Comparison of ENCODE assay signal across 9 cellular contexts in the genomic region with DNA sequence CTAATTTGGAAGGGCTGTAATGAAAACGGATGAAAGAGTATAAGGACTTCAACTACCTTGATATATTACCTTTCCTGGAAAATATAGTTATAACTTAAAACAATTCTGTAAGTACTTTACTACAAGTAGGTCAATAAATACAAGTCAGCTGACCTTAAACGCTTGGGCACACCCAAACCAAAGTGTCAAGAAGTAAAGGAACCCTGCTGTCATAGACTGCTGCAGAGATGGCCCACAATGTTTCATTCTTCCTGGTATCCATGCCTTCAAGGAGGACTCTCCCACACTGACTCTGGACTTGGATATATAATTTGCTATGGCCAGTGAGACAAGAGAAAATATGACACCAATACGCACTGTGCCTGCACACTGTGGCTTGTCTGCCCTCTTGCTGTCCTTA.
"Had no signal": no experiment of that assay in that cellular context is flagged by ENCODE, and none has a peak within 500 bp of the region (broad histone marks: within the 10 kb centered on the region; RNA-seq: fewer than 3 reads in every experiment).

No MANE protein-coding gene starts in this region.

- H3K27ac Mint-ChIP-seq: HFFc6, IgD-negative memory B cell had no signal

- H3K36me3 ChIP-seq: HAP-1 had no signal

- H3K4me1 Mint-ChIP-seq: IgD-negative memory B cell had no signal

- H3K9me3 Mint-ChIP-seq: HFFc6 had no signal

- DNase-seq: GM23248, GOT3, H7, HFFc6, KBM-7 had no signal

- H3K27me3 Mint-ChIP-seq: IgD-negative memory B cell had no signal

- H3K27ac ChIP-seq: GM23248, HL-60 had no signal

- H3K9me3 ChIP-seq: HAP-1 had no signal

- ATAC-seq: HCT116 had no signal

- H3K4me3 ChIP-seq: GM23248, HAP-1 had no signal

- H3K9ac ChIP-seq: GM23248 had no signal

- H3K4me3 Mint-ChIP-seq: HFFc6, IgD-negative memory B cell had no signal

- H3K4me1 ChIP-seq: HAP-1 had no signal

- H2AFZ ChIP-seq: GM23248 had no signal
